Comparison of ENCODE assay signal across 11 cellular contexts in the genomic region with DNA sequence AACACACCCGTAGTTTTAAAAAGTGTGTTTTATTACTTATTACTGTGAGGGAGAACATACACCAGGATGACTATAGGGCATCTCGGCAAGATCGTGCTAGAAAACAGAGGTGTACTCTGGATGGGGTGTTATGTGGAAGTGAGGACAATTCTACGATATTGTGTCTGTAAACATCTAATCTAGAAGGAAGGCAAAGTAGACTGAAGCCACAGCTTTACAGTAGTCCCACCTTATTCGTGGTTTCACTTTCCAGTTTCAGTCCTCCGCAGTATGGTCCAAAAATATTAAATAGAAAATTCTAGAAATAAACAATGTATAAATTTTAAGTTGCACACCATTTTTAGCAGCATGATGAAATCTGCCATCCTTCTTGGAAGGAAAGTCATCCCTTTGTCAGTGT.
"Had no signal": no experiment of that assay in that cellular context is flagged by ENCODE, and none has a peak within 500 bp of the region (broad histone marks: within the 10 kb centered on the region; RNA-seq: fewer than 3 reads in every experiment).

No MANE protein-coding gene starts in this region.

- DNase-seq: GM23248, GOT3, H7, H9, HCEC 1CT, HFFc6 had no signal

- ATAC-seq: GM23338, HCT116 had no signal

- H3K4me2 ChIP-seq: GM23338 had no signal

- H3K4me3 Mint-ChIP-seq: GM23338, H9, HFFc6 had no signal

- H3K27ac Mint-ChIP-seq: GM23338, H9, HFFc6 had no signal

- H3K27ac ChIP-seq: GM23248 had no signal

- H3K9me3 ChIP-seq: HAP-1 had no signal

- H3K9me3 Mint-ChIP-seq: H9 had no signal

- H3K4me1 ChIP-seq: HAP-1 had no signal

- FAIRE-seq: H1, H54 had no signal

- H2AFZ ChIP-seq: GM23248, GM23338 had no signal

- H3K4me3 ChIP-seq: GM23248, GM23338, HAP-1 had no signal

- H3K36me3 ChIP-seq: HAP-1 had no signal

- H3K4me1 Mint-ChIP-seq: GM23338, H9 had no signal

- H3K9ac ChIP-seq: GM23248 had no signal
